Comparison of ENCODE assay signal across 20 cellular contexts in the genomic region with DNA sequence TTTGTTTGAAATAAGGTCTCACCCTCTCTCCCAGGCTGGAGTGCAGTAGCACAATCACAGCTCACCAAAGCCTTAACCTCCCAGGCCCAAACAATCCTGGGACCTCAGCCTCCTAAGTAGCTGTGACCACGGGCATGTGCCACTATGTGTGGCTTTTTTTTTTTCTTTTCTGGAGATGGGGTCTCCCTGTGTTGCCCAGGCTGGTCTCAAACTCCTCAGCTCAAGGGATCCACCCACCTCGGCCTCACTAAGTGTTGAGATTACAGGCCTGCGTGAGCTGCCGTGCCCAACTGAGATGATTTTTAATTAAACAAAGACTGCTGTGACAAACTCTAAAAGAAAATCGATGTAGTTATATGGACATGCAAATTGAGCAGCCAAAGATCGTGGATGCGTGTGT.
"Had no signal": no experiment of that assay in that cellular context is flagged by ENCODE, and none has a peak within 500 bp of the region (broad histone marks: within the 10 kb centered on the region; RNA-seq: fewer than 3 reads in every experiment).

No MANE protein-coding gene starts in this region.

- H3K27me3 ChIP-seq: brain microvascular endothelial cell, cardiac muscle cell had no signal

- DNase-seq: activated B cell treated with CpG ODN at 0.5 μM for 24 hours; activated CD4-positive, alpha-beta T cell treated with anti-CD3 and anti-CD28 coated beads for 1 hour; activated CD4-positive, alpha-beta T cell treated with anti-CD3 and anti-CD28 coated beads, Interleukin-2, amount 10 ng/mL, durations not matched to agents 24 days and 14 days; activated CD4-positive, alpha-beta T cell treated with anti-CD3 and anti-CD28 coated beads, Interleukin-2, amount 50 U/mL, for 48 hours; activated effector memory CD4-positive, alpha-beta T cell treated with anti-CD3 and anti-CD28 coated beads, Interleukin-2, amount 50 U/mL, for 16 hours; activated naive CD4-positive, alpha-beta T cell treated with Interleukin-2 at 50 U/mL for 16 hours; activated T-cell treated with anti-CD3 and anti-CD28 coated beads, Interleukin-2, amount 50 U/mL, for 4 hours; amygdala; brain microvascular endothelial cell; KG1; NCI-H1092 treated with DMSO at 0.1 percent for 48 hours; NCI-H524 treated with DMSO at 0.1 percent for 48 hours; NCI-H82; PC-3; SHP77 treated with DMSO at 0.1 percent for 48 hours; T-cell; T-helper 2 cell; T1000 had no signal

- ATAC-seq: activated naive CD4-positive, alpha-beta T cell treated with anti-CD3 and anti-CD28 coated beads, Interleukin-2, amount 50 U/mL, for 72 hours; activated T-cell treated with anti-CD3 and anti-CD28 coated beads, Interleukin-2, amount 50 U/mL, for 4 hours; PC-3; T-cell had no signal

- H3K4me3 ChIP-seq: cardiac muscle cell had no signal

- H3K36me3 ChIP-seq: brain microvascular endothelial cell, cardiac muscle cell had no signal

- H3K27ac ChIP-seq: brain microvascular endothelial cell, cardiac muscle cell had no signal
